In genomic region chr7:31493714-31494181, GRCh38 we compare ENCODE assay signal across 16 cellular contexts. TPM values are rescaled to one million over a fixed set of nuclear protein-coding genes. Genes with fewer than 3 reads are reported as not detected.
DNase-seq lines count a peak whose midpoint lies in the region; ATAC-seq, FAIRE-seq and TF ChIP-seq lines count a peak whose summit lies in the region.
"Had no signal": no experiment of that assay in that cellular context is flagged by ENCODE, and none has a peak within 500 bp of the region (broad histone marks: within the 10 kb centered on the region; RNA-seq: fewer than 3 reads in every experiment).

No MANE protein-coding gene starts in this region.

- H3K36me3 Mint-ChIP-seq in Caco-2 (ENCODE audit: insufficient read depth, unreplicated experiment) (no peaks in the 10 kb centered on the region), brain (no peaks in the 10 kb centered on the region)
- H3K36me3 Mint-ChIP-seq: activated naive CD4-positive, alpha-beta T cell treated with anti-CD3 and anti-CD28 coated beads, Interleukin-2, amount 50 U/mL, for 72 hours had no signal

- no peak overlapping the region for H3K4me3 Mint-ChIP-seq in Caco-2 (ENCODE audit: unreplicated experiment)
- H3K4me3 Mint-ChIP-seq in brain: no peak overlapping the region

- H3K27ac Mint-ChIP-seq in Caco-2 (ENCODE audit: unreplicated experiment) (peak overlapping the region; percentile 68), brain (peak overlapping the region in 3 of 5 experiments; percentile 14 to 59 (median 36))
- H3K27ac Mint-ChIP-seq: activated naive CD4-positive, alpha-beta T cell treated with anti-CD3 and anti-CD28 coated beads, Interleukin-2, amount 50 U/mL, for 72 hours had no signal

- DNase-seq in Caco-2 (peak; percentile 66 to 71), MV-4-11 (lab: John Stamatoyannopoulos, UW) (peak; percentile 93), medulla oblongata (ENCODE audit: extremely low spot score) (peak; percentile 18), activated T-cell treated with anti-CD3 and anti-CD28 coated beads for 4 hours (no peak), GM12892 (ENCODE audit: insufficient read length) (no peak), DMS114 treated with DMSO at 0.1 percent for 48 hours (lab: John Stamatoyannopoulos, UW; ENCODE audit: unreplicated experiment) (no peak)
- DNase-seq: BE2C, mesenchymal stem cell, NCI-H774 had no signal

- no peaks in the 10 kb centered on the region for H3K36me3 ChIP-seq in Caco-2 (ENCODE audit: control insufficient read depth, insufficient read depth, low read length)
- H3K36me3 ChIP-seq: BE2C had no signal

- H3K4me1 Mint-ChIP-seq in Caco-2 (ENCODE audit: low read depth, unreplicated experiment): peaks cover 20% of the 10 kb centered on the region
- peaks cover 27% of the 10 kb centered on the region for H3K4me1 Mint-ChIP-seq in brain

- no peaks in the 10 kb centered on the region for H3K27me3 ChIP-seq in Caco-2 (replicated peaks; ENCODE audit: control insufficient read depth, insufficient read depth, low read length)
- H3K27me3 ChIP-seq: BE2C had no signal

- TF ChIP-seq POLR2A in GM12892 (IDR thresholded peaks at IDR 0.05; ENCODE audit: low read depth, low read length): no peak

- no peaks in the 10 kb centered on the region for H3K9me3 ChIP-seq in Caco-2
- H3K9me3 ChIP-seq: BE2C had no signal

- intact Hi-C loops in Caco-2 (cut with micrococcal nuclease; ENCODE audit: unreplicated experiment): loop anchor here (1.0 to 5.0 kb wide), 3 partner anchors 56 to 139 kb away; no protein-coding TSS in a partner anchor

- H3K4me3 ChIP-seq in Caco-2 (ENCODE audit: low read depth, low read length): no peak overlapping the region

- peaks cover 35% of the 10 kb centered on the region for H3K4me1 ChIP-seq in Caco-2
- H3K4me1 ChIP-seq: BE2C had no signal

- TF ChIP-seq CTCF in Caco-2 (IDR thresholded peaks at IDR 0.05; ENCODE audit: insufficient read depth in 1 of 2, low read depth in 1 of 2, low read length in 1 of 2, severe bottlenecking in 1 of 2, unreplicated experiment in 1 of 2): no peak
- no peak for TF ChIP-seq CTCF in brain (conservative IDR thresholded peaks at IDR 0.05)

- ATAC-seq in HG02571 (IDR thresholded peaks at IDR 0.05; ENCODE audit: unreplicated experiment): no peak
- ATAC-seq: activated naive CD4-positive, alpha-beta T cell treated with anti-CD3 and anti-CD28 coated beads, Interleukin-2, amount 50 U/mL, for 72 hours; sciatic nerve had no signal

- POLR2A ChIA-PET in Caco-2 (lab: Charles Lee): no interaction called here

- CTCF ChIA-PET in Caco-2 (lab: Charles Lee): interaction anchor here (0.8 to 0.9 kb wide), 2 partner anchors 50 to 140 kb away, joined by 5 to 6 read pairs; no protein-coding TSS in a partner anchor

- H3K9me3 Mint-ChIP-seq in Caco-2 (ENCODE audit: unreplicated experiment) (no peaks in the 10 kb centered on the region), brain (peaks cover 0 to 7% (median 0%) of the 10 kb centered on the region in 5 experiments)

- FAIRE-seq in GM12892 (lab: Jason Lieb, UNC): no peak
- FAIRE-seq: frontal cortex, GM19239 had no signal

- BruUV-seq in Caco-2 (replicated peaks; lab: Mats Ljungman, UMichigan): no TSS peak

- H3K27me3 Mint-ChIP-seq in Caco-2 (ENCODE audit: insufficient read depth, unreplicated experiment): no peaks in the 10 kb centered on the region
- peaks cover 11% of the 10 kb centered on the region for H3K27me3 Mint-ChIP-seq in brain

RNA-seq across cellular contexts. Expression of gene ITPRID1, which starts 20.1 kb away (rescaled TPM):
- total RNA-seq in Caco-2 (2022): 0.09 and 0.26 TPM in 2 replicates
- 0.24 TPM for polyA plus RNA-seq in brain (ENCODE audit: insufficient read depth, low read depth, low replicate concordance)
- polyA plus RNA-seq in GM12892 (2012; ENCODE audit: missing spikeins): not detected
- total RNA-seq: activated naive CD4-positive, alpha-beta T cell treated with anti-CD3 and anti-CD28 coated beads, Interleukin-2, amount 50 U/mL, for 72 hours; sciatic nerve; T-helper 2 cell treated with Interferon-gamma antibody and Interleukin-4, amounts not matched to agents 100 ng/mL and 5 ng/mL, for 36 hours had no signal

Comparison
In these comparisons a context has a peak if more than half of its experiments do, and no peak if none do; other contexts are left out.
1. DNase-seq: peak in Caco-2 (2 of 2), MV-4-11 (single experiment) and medulla oblongata (single experiment); none in activated T-cell treated with anti-CD3 and anti-CD28 coated beads for 4 hours (single experiment), GM12892 (single experiment) and DMS114 treated with DMSO at 0.1 percent for 48 hours (single experiment).